In genomic region chr12:59234391-59234790, GRCh38 we compare ENCODE assay signal across 1 cellular context.
TF ChIP-seq lines count a peak whose summit lies in the region.

No MANE protein-coding gene starts in this region.

TF ChIP-seq in H1, 55 proteins besides CTCF, POLR2A, EP300 and RAD21:
- TF ChIP-seq, protein P1, sequence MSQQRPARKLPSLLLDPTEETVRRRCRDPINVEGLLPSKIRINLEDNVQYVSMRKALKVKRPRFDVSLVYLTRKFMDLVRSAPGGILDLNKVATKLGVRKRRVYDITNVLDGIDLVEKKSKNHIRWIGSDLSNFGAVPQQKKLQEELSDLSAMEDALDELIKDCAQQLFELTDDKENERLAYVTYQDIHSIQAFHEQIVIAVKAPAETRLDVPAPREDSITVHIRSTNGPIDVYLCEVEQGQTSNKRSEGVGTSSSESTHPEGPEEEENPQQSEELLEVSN (IDR thresholded peaks at IDR 0.05): 0 out of 2 replicates have a peak, but pooled peaks have one; percentile 14
- no peak for TF ChIP-seq HDAC6 (IDR thresholded peaks at IDR 0.05; ENCODE audit: low read depth, low read length)
- no peak for TF ChIP-seq GTF2F1 (IDR thresholded peaks at IDR 0.05; ENCODE audit: borderline replicate concordance, low read depth, low read length)
